1 cellular context compared by ENCODE assay signal in genomic region chr6:132843316-132844040, GRCh38.
TF ChIP-seq lines count a peak whose summit lies in the region.

No MANE protein-coding gene starts in this region.

TF ChIP-seq in HepG2, 621 proteins besides CTCF, POLR2A, EP300 and RAD21 (continued from another document and continues in another):
- TF ChIP-seq ZNF414 (CRISPR knock-in tag; IDR thresholded peaks at IDR 0.05): no peak
- TF ChIP-seq PRDM10 (CRISPR knock-in tag; IDR thresholded peaks at IDR 0.05; ENCODE audit: low read depth): no peak
- TF ChIP-seq NFRKB (IDR thresholded peaks at IDR 0.05): no peak
- TF ChIP-seq ZNF33B (CRISPR knock-in tag; IDR thresholded peaks at IDR 0.05): no peak
- no peak for TF ChIP-seq FUBP1 (CRISPR knock-in tag; IDR thresholded peaks at IDR 0.05; ENCODE audit: borderline replicate concordance)
- no peak for TF ChIP-seq KIAA2018 (CRISPR knock-in tag; IDR thresholded peaks at IDR 0.05; ENCODE audit: borderline replicate concordance)
- TF ChIP-seq AFF4 (CRISPR knock-in tag; IDR thresholded peaks at IDR 0.05): no peak
- TF ChIP-seq ZNF629 (CRISPR knock-in tag; conservative IDR thresholded peaks at IDR 0.05): no peak
- no peak for TF ChIP-seq ZNF674 (CRISPR knock-in tag; IDR thresholded peaks at IDR 0.05; ENCODE audit: low read depth)
- TF ChIP-seq POGZ (CRISPR knock-in tag; IDR thresholded peaks at IDR 0.05): no peak
- TF ChIP-seq SIN3A (IDR thresholded peaks at IDR 0.05; ENCODE audit: borderline replicate concordance, low read depth, low read length): no peak
- TF ChIP-seq TARDBP (CRISPR knock-in tag; IDR thresholded peaks at IDR 0.05): no peak
- TF ChIP-seq NFE2L1 (CRISPR knock-in tag; IDR thresholded peaks at IDR 0.05; ENCODE audit: borderline replicate concordance): no peak
- no peak for TF ChIP-seq ZNF34 (CRISPR knock-in tag; IDR thresholded peaks at IDR 0.05; ENCODE audit: borderline replicate concordance)
- TF ChIP-seq ZSCAN20 (CRISPR knock-in tag; IDR thresholded peaks at IDR 0.05; ENCODE audit: borderline replicate concordance): no peak
- no peak for TF ChIP-seq ZNF790 (CRISPR knock-in tag; IDR thresholded peaks at IDR 0.05; ENCODE audit: borderline replicate concordance)
- no peak for TF ChIP-seq BATF2 (CRISPR knock-in tag; IDR thresholded peaks at IDR 0.05)
- no peak for TF ChIP-seq ZBTB38 (CRISPR knock-in tag; IDR thresholded peaks at IDR 0.05)
- no peak for TF ChIP-seq ZNF552 (CRISPR knock-in tag; IDR thresholded peaks at IDR 0.05; ENCODE audit: borderline replicate concordance)
- no peak for TF ChIP-seq ZNF878 (CRISPR knock-in tag; IDR thresholded peaks at IDR 0.05)
- TF ChIP-seq ZNF788 (CRISPR knock-in tag; IDR thresholded peaks at IDR 0.05; ENCODE audit: borderline replicate concordance): no peak
- TF ChIP-seq GFI1 (CRISPR knock-in tag; IDR thresholded peaks at IDR 0.05; ENCODE audit: borderline replicate concordance): no peak
- no peak for TF ChIP-seq ZNF891 (CRISPR knock-in tag; IDR thresholded peaks at IDR 0.05)
- no peak for TF ChIP-seq ZBTB2 (CRISPR knock-in tag; IDR thresholded peaks at IDR 0.05; ENCODE audit: low read depth)
- no peak for TF ChIP-seq E2F2 (CRISPR knock-in tag; IDR thresholded peaks at IDR 0.05; ENCODE audit: borderline replicate concordance)
- TF ChIP-seq CHCHD3 (CRISPR knock-in tag; IDR thresholded peaks at IDR 0.05): no peak
